Comparison of ENCODE assay signal across 1 cellular context in genomic region chr11:72824811-72825505, GRCh38.
A peak's percentile ranks its signal among the peaks of the same experiment; 100 is the strongest.
TF ChIP-seq lines count a peak whose summit lies in the region.

No MANE protein-coding gene starts in this region.

TF ChIP-seq in K562, 482 proteins besides CTCF, POLR2A, EP300 and RAD21:
- TF ChIP-seq MEIS2 (IDR thresholded peaks at IDR 0.05; ENCODE audit: partially characterized antibody) (no peak), POLR2G (IDR thresholded peaks at IDR 0.05; ENCODE audit: low read depth, low read length) (0 out of 2 replicates have a peak, but pooled peaks have one; percentile 44)
